26 cellular contexts compared by ENCODE assay signal in genomic region chrX:31258163-31258562, GRCh38.
A peak's percentile ranks its signal among the peaks of the same experiment; 100 is the strongest.
DNase-seq lines count a peak whose midpoint lies in the region; ATAC-seq, FAIRE-seq and TF ChIP-seq lines count a peak whose summit lies in the region.
"Had no signal": no experiment of that assay in that cellular context is flagged by ENCODE, and none has a peak within 500 bp of the region (broad histone marks: within the 10 kb centered on the region; RNA-seq: fewer than 3 reads in every experiment).

No MANE protein-coding gene starts in this region.

- no peak overlapping the region for H3K9ac ChIP-seq in SK-N-SH
- H3K9ac ChIP-seq: BLaER1, KMS-11 had no signal

- H3K4me1 ChIP-seq in SK-N-SH (ENCODE audit: control insufficient read depth in 1 of 2, insufficient read depth in 2 of 2, low read depth in 1 of 2, low read length in 1 of 2): no peaks in the 10 kb centered on the region
- no peaks in the 10 kb centered on the region for H3K4me1 ChIP-seq in small intestine (ENCODE audit: control insufficient read depth in 2 of 2, insufficient read depth in 1 of 2, low read depth in 1 of 2, low read length in 1 of 2)
- H3K4me1 ChIP-seq: Caco-2, Peyer's patch had no signal

- no peak overlapping the region for H3K4me3 ChIP-seq in SK-N-SH (ENCODE audit: low read depth in 2 of 2, low read length in 1 of 2)
- H3K4me3 ChIP-seq in epithelial cell of esophagus (ENCODE audit: low read length): no peak overlapping the region
- H3K4me3 ChIP-seq in small intestine (ENCODE audit: low read depth in 1 of 2, low read length in 2 of 2): no peak overlapping the region
- H3K4me3 ChIP-seq: BLaER1, Peyer's patch had no signal

- no peaks in the 10 kb centered on the region for H3F3A ChIP-seq in SK-N-SH (replicated peaks; ENCODE audit: insufficient read depth)

- no peak for TF ChIP-seq RAD21 in SK-N-SH (IDR thresholded peaks at IDR 0.05; ENCODE audit: low read length)

- no peaks in the 10 kb centered on the region for H3K9me3 ChIP-seq in SK-N-SH
- no peaks in the 10 kb centered on the region for H3K9me3 ChIP-seq in small intestine (ENCODE audit: control insufficient read depth, low read depth)
- H3K9me3 ChIP-seq: BLaER1, Caco-2, Peyer's patch had no signal

- no peaks in the 10 kb centered on the region for H3K79me2 ChIP-seq in SK-N-SH (ENCODE audit: insufficient read depth)

- no peaks in the 10 kb centered on the region for H4K20me1 ChIP-seq in SK-N-SH (ENCODE audit: insufficient read depth)

- no peak for FAIRE-seq in small intestine (lab: Jason Lieb, UNC)
- FAIRE-seq: GM12892, H1 had no signal

- CTCF ChIA-PET in SK-N-SH (lab: Yijun Ruan, JAX) (interaction anchor here (1.1 kb wide), 1 partner anchor 28 kb away, joined by 3 read pairs; no protein-coding TSS in a partner anchor), RWPE1 (lab: Yijun Ruan, JAX) (no interaction called here)

- WGBS in SK-N-SH (ENCODE audit: low lambda C conversion rate): 23% methylated on average over 4 of the region's 4 CpGs
- WGBS in small intestine, 3 donors: 36 to 59% (median 48%) methylated on average over 4 of the region's 4 CpGs

- H3K36me3 ChIP-seq in SK-N-SH (replicated peaks in 1 of 2; ENCODE audit: control insufficient read depth in 1 of 2, insufficient read depth in 2 of 2, low read length in 1 of 2): no peaks in the 10 kb centered on the region
- no peaks in the 10 kb centered on the region for H3K36me3 ChIP-seq in small intestine (ENCODE audit: control insufficient read depth in 2 of 2, insufficient read depth in 2 of 2, low read length in 2 of 2)
- H3K36me3 ChIP-seq: Peyer's patch had no signal

- H3K27ac ChIP-seq in SK-N-SH (ENCODE audit: low read depth in 2 of 2, low read length in 1 of 2) (no peak overlapping the region), RWPE1 (no peak overlapping the region), small intestine (ENCODE audit: low read depth in 1 of 2, low read length in 1 of 2) (no peak overlapping the region)
- H3K27ac ChIP-seq: 22Rv1, BLaER1, KMS-11, Peyer's patch had no signal

- no peak overlapping the region for H3K4me2 ChIP-seq in SK-N-SH
- H3K4me2 ChIP-seq: BLaER1, KMS-11 had no signal

- DNase-seq in SK-N-SH: no peak
- peak; percentile 15 for DNase-seq in RWPE1 (ENCODE audit: low spot score)
- peak; percentile 25 for DNase-seq in epithelial cell of esophagus (ENCODE audit: low read depth)
- DNase-seq in small intestine: peak; percentile 15
- DNase-seq in medulla oblongata (ENCODE audit: extremely low spot score): no peak
- no peak for DNase-seq in kidney tubule cell (ENCODE audit: low spot score)
- DNase-seq: ACHN; Caco-2; CD4-positive, alpha-beta T cell; DMS 273 treated with DMSO at 0.1 percent for 48 hours; DND-41; IMR-90; NCI-H1694; NCI-H2081 treated with DMSO at 0.1 percent for 48 hours; NCI-H2171 treated with DMSO at 0.1 percent for 48 hours; NCI-H524 treated with DMSO at 0.1 percent for 48 hours; NCI-H82; Peyer's patch; SHP77 had no signal

- no peak for ATAC-seq in SK-N-SH treated with all-trans-retinoic acid at 6 μM for 48 hours
- no peak for ATAC-seq in GM21576 (IDR thresholded peaks at IDR 0.05; ENCODE audit: unreplicated experiment)

- no peaks in the 10 kb centered on the region for H3K27me3 ChIP-seq in SK-N-SH (ENCODE audit: insufficient read depth)
- no peaks in the 10 kb centered on the region for H3K27me3 ChIP-seq in small intestine (ENCODE audit: control insufficient read depth in 2 of 2, insufficient read depth in 2 of 2, low read length in 2 of 2)
- H3K27me3 ChIP-seq: Peyer's patch had no signal

- no peaks in the 10 kb centered on the region for H3K9me2 ChIP-seq in SK-N-SH

- TF ChIP-seq CTCF in SK-N-SH (IDR thresholded peaks at IDR 0.05): no peak
- no peak for TF ChIP-seq CTCF in RWPE1 (conservative IDR thresholded peaks at IDR 0.05; ENCODE audit: low read depth)
- TF ChIP-seq CTCF in epithelial cell of esophagus (IDR thresholded peaks at IDR 0.05; ENCODE audit: insufficient read depth, low read depth, low read length, missing control alignments): no peak

- H2AFZ ChIP-seq in SK-N-SH (ENCODE audit: low read depth): no peak overlapping the region

- POLR2A ChIA-PET in SK-N-SH (lab: Yijun Ruan, JAX): no interaction called here
- POLR2A ChIA-PET in RWPE1 (lab: Yijun Ruan, JAX; ENCODE audit: low non-redundant PET): no interaction called here

- TF ChIP-seq EP300 in SK-N-SH (IDR thresholded peaks at IDR 0.05; ENCODE audit: borderline replicate concordance in 1 of 2, low read depth in 1 of 2, low read length in 1 of 2): no peak

TF ChIP-seq in SK-N-SH, 30 proteins besides CTCF, POLR2A, EP300 and RAD21:
- TF ChIP-seq TAF1 (IDR thresholded peaks at IDR 0.05; ENCODE audit: borderline replicate concordance, low read depth, low read length): no peak
- no peak for TF ChIP-seq GABPA (IDR thresholded peaks at IDR 0.05; ENCODE audit: low read depth)
- TF ChIP-seq PBX3 (IDR thresholded peaks at IDR 0.05): no peak
- no peak for TF ChIP-seq YY1 (IDR thresholded peaks at IDR 0.05; ENCODE audit: low read depth)
- peak; percentile 19; the same call in 1 of the 2 replicates for TF ChIP-seq NFIC (IDR thresholded peaks at IDR 0.05; ENCODE audit: borderline replicate concordance)
- no peak for TF ChIP-seq MEF2A (IDR thresholded peaks at IDR 0.05; ENCODE audit: borderline replicate concordance, low read depth)

TF ChIP-seq in SK-N-SH treated with all-trans-retinoic acid at 6 μM for 48 hours, 23 proteins besides CTCF, POLR2A, EP300 and RAD21 (continues in another document):
- TF ChIP-seq OSR1 (CRISPR knock-in tag; IDR thresholded peaks at IDR 0.05) (no peak), TSHZ2 (CRISPR knock-in tag; IDR thresholded peaks at IDR 0.05) (no peak), POU6F1 (CRISPR knock-in tag; IDR thresholded peaks at IDR 0.05; ENCODE audit: borderline replicate concordance, low read depth) (no peak), ESRRG (CRISPR knock-in tag; IDR thresholded peaks at IDR 0.05) (no peak), CSRNP3 (CRISPR knock-in tag; IDR thresholded peaks at IDR 0.05) (no peak), ARNTL (CRISPR knock-in tag; IDR thresholded peaks at IDR 0.05; ENCODE audit: borderline replicate concordance, low read depth) (no peak), CSDC2 (CRISPR knock-in tag; IDR thresholded peaks at IDR 0.05) (no peak), ISL1 (CRISPR knock-in tag; IDR thresholded peaks at IDR 0.05) (no peak), ZFP30 (CRISPR knock-in tag; IDR thresholded peaks at IDR 0.05) (no peak), PPARA (CRISPR knock-in tag; IDR thresholded peaks at IDR 0.05; ENCODE audit: borderline replicate concordance) (no peak), ZC3H10 (CRISPR knock-in tag; IDR thresholded peaks at IDR 0.05) (no peak), ZNF565 (CRISPR knock-in tag; conservative IDR thresholded peaks at IDR 0.05; ENCODE audit: low read depth) (no peak), ZFP3 (CRISPR knock-in tag; IDR thresholded peaks at IDR 0.05) (no peak), TOX (CRISPR knock-in tag; IDR thresholded peaks at IDR 0.05; ENCODE audit: borderline replicate concordance) (no peak), RARB (CRISPR knock-in tag; IDR thresholded peaks at IDR 0.05) (no peak), ZNF8 (CRISPR knock-in tag; IDR thresholded peaks at IDR 0.05) (no peak)

Comparison
In these comparisons a context has a peak if more than half of its experiments do, and no peak if none do; other contexts are left out.
1. DNase-seq: peak in RWPE1 (single experiment), epithelial cell of esophagus (single experiment) and small intestine (single experiment); none in SK-N-SH (single experiment), medulla oblongata (single experiment) and kidney tubule cell (single experiment).